ENCODE assay signal across 8 cellular contexts in the genomic region with DNA sequence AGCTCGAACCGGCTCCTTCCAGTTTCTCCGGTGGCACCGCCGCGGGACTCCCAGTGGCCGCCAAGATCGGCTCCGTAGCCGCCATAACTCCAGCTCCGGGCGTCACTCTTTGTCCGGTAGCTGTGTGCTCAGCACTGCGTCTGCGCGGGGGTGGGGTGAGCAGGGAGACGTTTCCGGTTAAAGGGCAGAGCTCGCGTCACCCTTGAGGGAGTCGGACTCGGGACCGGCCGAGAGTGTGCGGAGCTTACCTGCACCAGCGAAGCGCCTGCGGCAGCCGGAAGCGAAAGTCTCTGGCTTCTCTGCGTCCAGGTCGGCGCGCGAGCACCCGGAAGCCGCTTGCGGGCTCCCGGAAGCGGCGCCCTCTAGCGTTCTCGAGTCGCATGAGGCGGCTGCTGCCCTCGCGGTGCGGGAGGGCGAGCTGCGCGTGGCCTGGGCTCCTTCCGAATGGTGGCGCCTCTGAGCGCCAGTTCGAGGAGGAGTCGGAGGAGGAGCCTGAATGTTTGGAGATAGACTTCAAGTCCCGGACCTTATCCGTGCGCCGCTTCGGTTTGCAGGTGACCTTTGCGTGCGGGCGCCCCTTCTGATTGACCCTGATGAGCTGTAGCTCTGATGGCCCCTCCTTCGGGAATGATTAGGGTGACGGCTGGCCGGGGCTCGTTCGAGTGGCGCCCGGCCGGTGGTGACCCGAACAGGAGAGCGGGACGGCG. TPM values are rescaled to one million over a fixed set of nuclear protein-coding genes. Genes with fewer than 3 reads are reported as not detected.
DNase-seq lines count a peak whose midpoint lies in the region; ATAC-seq, FAIRE-seq and TF ChIP-seq lines count a peak whose summit lies in the region.

A gene (minus strand): TSS at position 303 of the 707 bp plus-strand sequence. CDS start 218 bp downstream, at position 85.

- peak within 1 kb of the TSS; percentile 90 for H3K9ac ChIP-seq in OCI-LY1 (ENCODE audit: low read length)

- H3K4me3 Mint-ChIP-seq in mesothelial cell of epicardium: peak within 1 kb of the TSS; percentile 99

- H3K4me3 ChIP-seq in OCI-LY1 (ENCODE audit: low read depth, low read length, poor library complexity, severe bottlenecking): peak within 1 kb of the TSS; percentile 94

- FAIRE-seq in endometrium (lab: Jason Lieb, UNC): peak; percentile 76

- DNase-seq in DMS 273 treated with DMSO at 0.1 percent for 48 hours (lab: John Stamatoyannopoulos, UW) (peak; percentile 92), HuH-7 (ENCODE audit: low spot score) (peak; percentile 92), mesothelial cell of epicardium (ENCODE audit: low spot score in 2 of 2, unreplicated experiment in 2 of 2) (peak; percentile 87 to 95)
- DNase-seq in activated CD8-positive, alpha-beta memory T cell treated with anti-CD3 and anti-CD28 coated beads, Interleukin-2, amount 50 U/mL, for 4 hours: peak; percentile 96
- peak; percentile 96 to 98 for DNase-seq in stimulated activated CD8-positive, alpha-beta memory T cell treated with anti-CD3 and anti-CD28 coated beads, Interleukin-15, amount 100 ng/mL, for 48 hours (ENCODE audit: low read depth in 2 of 2)

- peak within 1 kb of the TSS; percentile 94 for H3K27ac ChIP-seq in OCI-LY1 (ENCODE audit: low read depth, low read length, poor library complexity, severe bottlenecking)

- TF ChIP-seq CTCF in OCI-LY1 (IDR thresholded peaks at IDR 0.05; ENCODE audit: low read length) (peak; percentile 98), mesothelial cell of epicardium (IDR thresholded peaks at IDR 0.05; ENCODE audit: unreplicated experiment) (peak; percentile 84)

- H3K36me3 Mint-ChIP-seq in mesothelial cell of epicardium: no peaks in the 10 kb centered on the region

- peak within 1 kb of the TSS; percentile 88 for H3K4me2 ChIP-seq in OCI-LY1 (ENCODE audit: low read length)

- H3K4me1 ChIP-seq in OCI-LY1 (ENCODE audit: insufficient read depth, low read length, severe bottlenecking): peaks cover 22% of the 10 kb centered on the region

- no peaks in the 10 kb centered on the region for H3K27me3 Mint-ChIP-seq in mesothelial cell of epicardium (ENCODE audit: low read depth)

- H3K79me2 ChIP-seq in OCI-LY1 (ENCODE audit: insufficient read depth, low read length): peaks cover 13% of the 10 kb centered on the region

- H3K9me3 ChIP-seq in OCI-LY1 (ENCODE audit: low read length): no peaks in the 10 kb centered on the region

- H3K36me3 ChIP-seq in OCI-LY1 (ENCODE audit: insufficient read depth, low read length): peaks cover 6% of the 10 kb centered on the region; the same call in 1 of the 2 replicates

- 0 out of 2 replicates have a peak within 1 kb of the TSS, but pooled peaks have one; percentile 4 for H2AFZ ChIP-seq in OCI-LY1 (ENCODE audit: low read length)

- H3K9me2 ChIP-seq in OCI-LY1 (ENCODE audit: low read depth, low read length): no peaks in the 10 kb centered on the region

- peaks cover 6% of the 10 kb centered on the region for H3K9me3 Mint-ChIP-seq in mesothelial cell of epicardium

- H3K27ac Mint-ChIP-seq in mesothelial cell of epicardium: peak within 1 kb of the TSS; percentile 99

- no peaks in the 10 kb centered on the region; the same call in 1 of the 2 replicates for H3K27me3 ChIP-seq in OCI-LY1 (ENCODE audit: insufficient read depth, low read length)

- peaks cover 15% of the 10 kb centered on the region for H3K4me1 Mint-ChIP-seq in mesothelial cell of epicardium

- no peaks in the 10 kb centered on the region for H4K20me1 ChIP-seq in OCI-LY1 (ENCODE audit: insufficient read depth, low read length)

- H3F3A ChIP-seq in OCI-LY1 (ENCODE audit: insufficient read depth, low read length): no peaks in the 10 kb centered on the region

- peak; percentile 86 for ATAC-seq in GM21515 (IDR thresholded peaks at IDR 0.05; ENCODE audit: unreplicated experiment)

RNA-seq across cellular contexts. Expression of the gene that starts here (rescaled TPM):
- total RNA-seq in mesothelial cell of epicardium: 59.2 to 65.9 TPM (median 61.3 TPM) in 3 replicates

Comparison
In these comparisons a context has a peak if more than half of its experiments do, and no peak if none do; other contexts are left out.
1. Peak in every context shown above with its lines: DNase-seq, ATAC-seq, H3K4me3 ChIP-seq and H3K27ac ChIP-seq.